ENCODE assay signal across 30 cellular contexts in genomic region chrX:100743009-100743615, GRCh38. TPM values are rescaled to one million over a fixed set of nuclear protein-coding genes. Genes with fewer than 3 reads are reported as not detected.
DNase-seq lines count a peak whose midpoint lies in the region; ATAC-seq, FAIRE-seq and TF ChIP-seq lines count a peak whose summit lies in the region.
"Had no signal": no experiment of that assay in that cellular context is flagged by ENCODE, and none has a peak within 500 bp of the region (broad histone marks: within the 10 kb centered on the region; RNA-seq: fewer than 3 reads in every experiment).

No MANE protein-coding gene starts in this region.

- H3K9me3 ChIP-seq in astrocyte (ENCODE audit: insufficient read depth, low read depth, low read length) (no peaks in the 10 kb centered on the region), mesenchymal stem cell (ENCODE audit: control insufficient read depth, low read length) (no peaks in the 10 kb centered on the region), tibial nerve (no peaks in the 10 kb centered on the region), gastrocnemius medialis (no peaks in the 10 kb centered on the region)
- H3K9me3 ChIP-seq: esophagus muscularis mucosa, ovary had no signal

- H2BK120ac ChIP-seq in mesenchymal stem cell (ENCODE audit: low read depth, low read length): no peak overlapping the region

- no peak overlapping the region for H3K18ac ChIP-seq in mesenchymal stem cell (ENCODE audit: low read depth in 1 of 2, low read length in 2 of 2)

- H4K91ac ChIP-seq in mesenchymal stem cell (ENCODE audit: low read length): no peak overlapping the region

- H3K23ac ChIP-seq in mesenchymal stem cell (ENCODE audit: low read length in 2 of 2): no peak overlapping the region

- no peak for TF ChIP-seq POLR2A in tibial nerve (IDR thresholded peaks at IDR 0.05)
- no peak for TF ChIP-seq POLR2A in gastrocnemius medialis (IDR thresholded peaks at IDR 0.05)

- H3K36me3 Mint-ChIP-seq in astrocyte (ENCODE audit: low read depth, unreplicated experiment): no peaks in the 10 kb centered on the region
- H3K36me3 Mint-ChIP-seq: CD4-positive, CD25-positive, alpha-beta regulatory T cell; natural killer cell treated with Interleukin-12 subunit alpha and Interleukin-12 subunit beta and Interleukin-15 and Interleukin-18, amount 100 ng/mL, for 72 hours had no signal

- no peak overlapping the region for H2BK5ac ChIP-seq in mesenchymal stem cell (ENCODE audit: low read depth, low read length, poor library complexity, severe bottlenecking)

- no peak overlapping the region for H3K9ac ChIP-seq in astrocyte (ENCODE audit: low read length)
- no peak overlapping the region for H3K9ac ChIP-seq in mesenchymal stem cell (ENCODE audit: low read length)
- H3K9ac ChIP-seq: KMS-11 had no signal

- WGBS in mesenchymal stem cell: 73% methylated on average over 2 of the region's 2 CpGs
- WGBS in tibial nerve, 2 donors: 62 to 63% methylated on average over 2 of the region's 2 CpGs

- H3K27ac ChIP-seq in astrocyte (ENCODE audit: low read depth, low read length) (no peak overlapping the region), mesenchymal stem cell (ENCODE audit: low read length, poor library complexity, severe bottlenecking) (no peak overlapping the region), tibial nerve (peak overlapping the region in 1 of 4 donors; percentile 29), gastrocnemius medialis (no peak overlapping the region)
- H3K27ac ChIP-seq: esophagus muscularis mucosa, KMS-11 had no signal

- H3K4me2 ChIP-seq in astrocyte (ENCODE audit: low read length) (no peak overlapping the region), mesenchymal stem cell (ENCODE audit: low read length, poor library complexity, severe bottlenecking) (no peak overlapping the region)
- H3K4me2 ChIP-seq: KMS-11 had no signal

- H3K4me3 ChIP-seq in astrocyte (ENCODE audit: insufficient read depth, low read depth, low read length) (no peak overlapping the region), mesenchymal stem cell (ENCODE audit: insufficient read depth in 1 of 2, low read depth in 1 of 2, low read length in 2 of 2) (no peak overlapping the region), tibial nerve (no peak overlapping the region), gastrocnemius medialis (no peak overlapping the region)
- H3K4me3 ChIP-seq: esophagus muscularis mucosa, GM12878, lung, ovary had no signal

- peak; percentile 96 for FAIRE-seq in astrocyte (lab: Jason Lieb, UNC)
- FAIRE-seq: A204.1, D721Med, GM12878 had no signal

- no peak for ATAC-seq in gastrocnemius medialis
- ATAC-seq: GM12878; left cardiac atrium; natural killer cell treated with Interleukin-12 subunit alpha and Interleukin-12 subunit beta and Interleukin-15 and Interleukin-18, amount 100 ng/mL, for 72 hours had no signal

- H3K36me3 ChIP-seq in astrocyte (ENCODE audit: insufficient read depth, low read length) (no peaks in the 10 kb centered on the region), mesenchymal stem cell (ENCODE audit: control insufficient read depth in 1 of 2, insufficient read depth in 2 of 2, low read depth in 1 of 2, low read length in 2 of 2) (no peaks in the 10 kb centered on the region), tibial nerve (no peaks in the 10 kb centered on the region), gastrocnemius medialis (no peaks in the 10 kb centered on the region)
- H3K36me3 ChIP-seq: esophagus muscularis mucosa, ovary had no signal

- H3K27me3 ChIP-seq in astrocyte (ENCODE audit: insufficient read depth, low read length) (peaks cover 2% of the 10 kb centered on the region), mesenchymal stem cell (ENCODE audit: control insufficient read depth in 1 of 2, insufficient read depth in 1 of 2, low read length in 2 of 2) (peaks cover 6 to 72% of the 10 kb centered on the region in 2 experiments), tibial nerve (peaks cover 0 to 13% of the 10 kb centered on the region in 2 donors), gastrocnemius medialis (peaks cover 0 to 5% (median 0%) of the 10 kb centered on the region in 3 donors)
- H3K27me3 ChIP-seq: esophagus muscularis mucosa, ovary had no signal

- no peak overlapping the region for H3K4ac ChIP-seq in mesenchymal stem cell (ENCODE audit: low read depth in 1 of 2, low read length in 2 of 2)

- H3K27ac Mint-ChIP-seq in astrocyte (ENCODE audit: unreplicated experiment): no peak overlapping the region
- H3K27ac Mint-ChIP-seq: CD4-positive, CD25-positive, alpha-beta regulatory T cell; endodermal cell; natural killer cell treated with Interleukin-12 subunit alpha and Interleukin-12 subunit beta and Interleukin-15 and Interleukin-18, amount 100 ng/mL, for 72 hours had no signal

- in situ Hi-C loops in gastrocnemius medialis (cut with MboI; ENCODE audit: low sequenced_read_pairs in 4 of 4): no loop called here

- no peaks in the 10 kb centered on the region for H3K79me1 ChIP-seq in mesenchymal stem cell (replicated peaks; ENCODE audit: low read length, poor library complexity, severe bottlenecking)

- H3K79me2 ChIP-seq in astrocyte (ENCODE audit: insufficient read depth, low read length): no peaks in the 10 kb centered on the region

- H2BK15ac ChIP-seq in mesenchymal stem cell (ENCODE audit: low read depth, poor library complexity, severe bottlenecking): no peak overlapping the region

- H3K4me1 Mint-ChIP-seq in astrocyte (ENCODE audit: low read depth, unreplicated experiment): peaks cover 11% of the 10 kb centered on the region
- H3K4me1 Mint-ChIP-seq: CD4-positive, CD25-positive, alpha-beta regulatory T cell; endodermal cell had no signal

- H3K4me1 ChIP-seq in astrocyte (ENCODE audit: insufficient read depth, low read length) (no peaks in the 10 kb centered on the region), mesenchymal stem cell (ENCODE audit: control insufficient read depth, insufficient read depth, low read depth, low read length) (no peaks in the 10 kb centered on the region), tibial nerve (peaks cover 0 to 17% (median 0%) of the 10 kb centered on the region in 4 donors), gastrocnemius medialis (no peaks in the 10 kb centered on the region)

- TF ChIP-seq EP300 in tibial nerve (IDR thresholded peaks at IDR 0.05): no peak

- H3K14ac ChIP-seq in mesenchymal stem cell (ENCODE audit: low read length in 2 of 2): no peak overlapping the region

- no peaks in the 10 kb centered on the region for H3K9me3 Mint-ChIP-seq in astrocyte (ENCODE audit: unreplicated experiment)
- H3K9me3 Mint-ChIP-seq: CD4-positive, CD25-positive, alpha-beta regulatory T cell; natural killer cell treated with Interleukin-12 subunit alpha and Interleukin-12 subunit beta and Interleukin-15 and Interleukin-18, amount 100 ng/mL, for 72 hours had no signal

- no peak for TF ChIP-seq CTCF in astrocyte (IDR thresholded peaks at IDR 0.05; ENCODE audit: insufficient read depth, low read depth, low read length)
- no peak for TF ChIP-seq CTCF in tibial nerve (IDR thresholded peaks at IDR 0.05)
- TF ChIP-seq CTCF in gastrocnemius medialis (IDR thresholded peaks at IDR 0.05 in 4 of 5, conservative IDR thresholded peaks at IDR 0.05 in 1 of 5): no peak

- no peaks in the 10 kb centered on the region for H3K27me3 Mint-ChIP-seq in astrocyte (ENCODE audit: low read depth, unreplicated experiment)

- no peaks in the 10 kb centered on the region for H4K20me1 ChIP-seq in astrocyte (ENCODE audit: insufficient read depth, low read length)

- DNase-seq in GDM1 (lab: John Stamatoyannopoulos, UW) (peak; percentile 23), NCI-H69 (lab: John Stamatoyannopoulos, UW) (peak; percentile 8), astrocyte (ENCODE audit: low read depth) (peak; percentile 32), mesenchymal stem cell (peak; percentile 17), tibial nerve (ENCODE audit: low spot score in 2 of 2) (no peak), gastrocnemius medialis (no peak), Ammon's horn (ENCODE audit: low spot score) (no peak)
- DNase-seq in stimulated activated CD4-positive, alpha-beta T cell treated with anti-CD3 and anti-CD28 coated beads, Interleukin-2, amount 100 ng/mL, for 48 hours: no peak
- DNase-seq: activated CD4-positive, alpha-beta T cell treated with anti-CD3 and anti-CD28 coated beads, Interleukin-2, amount 50 U/mL, for 1 hour; activated CD4-positive, CD25-positive, alpha-beta regulatory T cell; activated effector memory CD4-positive, alpha-beta T cell treated with Interleukin-2 at 50 U/mL for 16 hours; activated T-cell treated with anti-CD3 and anti-CD28 coated beads, Interleukin-2, amount 50 U/mL, for 1 hour; caudate nucleus; CD4-positive, CD25-positive, alpha-beta regulatory T cell; endodermal cell; hypothalamus; left cardiac atrium; NCI-H1417; NCI-H2029; NCI-H2227 treated with DMSO at 0.1 percent for 48 hours; ovary; stimulated activated naive CD4-positive, alpha-beta T cell treated with Interleukin-2 at 50 U/mL for 16 hours; T-helper 9 cell had no signal

- H2AFZ ChIP-seq in astrocyte (ENCODE audit: low read depth, low read length) (no peak overlapping the region), mesenchymal stem cell (ENCODE audit: low read depth, low read length) (no peak overlapping the region)

- intact Hi-C loops in gastrocnemius medialis (cut with DNase I; ENCODE audit: low total_unique reads): no loop called here

- H4K8ac ChIP-seq in mesenchymal stem cell (ENCODE audit: low read length): no peak overlapping the region

- no peak overlapping the region for H2BK12ac ChIP-seq in mesenchymal stem cell (ENCODE audit: low read length in 2 of 2)

- no peak overlapping the region for H3K4me3 Mint-ChIP-seq in astrocyte (ENCODE audit: unreplicated experiment)
- H3K4me3 Mint-ChIP-seq: CD4-positive, CD25-positive, alpha-beta regulatory T cell; endodermal cell; natural killer cell treated with Interleukin-12 subunit alpha and Interleukin-12 subunit beta and Interleukin-15 and Interleukin-18, amount 100 ng/mL, for 72 hours had no signal

- no peak overlapping the region for H2AK5ac ChIP-seq in mesenchymal stem cell (ENCODE audit: low read length, severe bottlenecking)

RNA-seq across cellular contexts. Expression of gene SYTL4, which starts 11.2 kb away (rescaled TPM):
- total RNA-seq in astrocyte: 3.3 and 4.1 TPM in 2 replicates
- 3.0 TPM for polyA plus RNA-seq in mesenchymal stem cell (2013, experiment 1 of 2)
- polyA plus RNA-seq in mesenchymal stem cell (2013, experiment 2 of 2): 2.6 TPM
- 100 to 1,000 TPM in 1 of 4 donors, 10 to 100 TPM in 3; 32.9 to 338 (median 52.6) TPM for total RNA-seq in tibial nerve
- total RNA-seq in gastrocnemius medialis: 1 to 10 TPM; 2.5 to 4.0 (median 3.1) TPM
- polyA plus RNA-seq: CD4-positive, CD25-positive, alpha-beta regulatory T cell had no signal

Comparison
In these comparisons a context has a peak if more than half of its experiments do, and no peak if none do; other contexts are left out.
1. DNase-seq: peak in GDM1 (single experiment), NCI-H69 (single experiment), astrocyte (single experiment) and mesenchymal stem cell (single experiment); none in tibial nerve (0 of 2), stimulated activated CD4-positive, alpha-beta T cell treated with anti-CD3 and anti-CD28 coated beads, Interleukin-2, amount 100 ng/mL, for 48 hours (0 of 2), gastrocnemius medialis (0 of 2) and Ammon's horn (single experiment).